Comparison of ENCODE assay signal across 27 cellular contexts in genomic region chr15:68220489-68220888, GRCh38.
"Had no signal": no experiment of that assay in that cellular context is flagged by ENCODE, and none has a peak within 500 bp of the region (broad histone marks: within the 10 kb centered on the region; RNA-seq: fewer than 3 reads in every experiment).

No MANE protein-coding gene starts in this region.

- H3K9me3 ChIP-seq: ascending aorta, body of pancreas, MG63 had no signal

- H3K4me3 ChIP-seq: ascending aorta, body of pancreas, MG63 had no signal

- H3K4me1 ChIP-seq: ascending aorta, body of pancreas had no signal

- H3K27ac Mint-ChIP-seq: activated CD8-positive, alpha-beta T cell treated with anti-CD3 and anti-CD28 coated beads for 36 hours; activated naive CD4-positive, alpha-beta T cell treated with anti-CD3 and anti-CD28 coated beads, Interleukin-2, amount 50 U/mL, for 72 hours; activated naive CD8-positive, alpha-beta T cell treated with anti-CD3 and anti-CD28 coated beads, Interleukin-2, amount 50 U/mL, for 24 hours; activated T-cell treated with anti-CD3 and anti-CD28 coated beads, Interleukin-2, amount 50 U/mL, for 24 hours; activated T-helper 1 cell treated with anti-CD3 and anti-CD28 coated beads, Interleukin-12 subunit alpha, Interleukin-12 subunit beta, Interleukin-2, Interleukin-4 antibody, amounts not matched to agents 30 ng/mL and 10 ng/mL and 1 ng/mL, durations not matched to agents 14 hours and 24 hours and 36 hours; T-helper 1 cell treated with Interleukin-12 subunit alpha and Interleukin-12 subunit beta and Interleukin-4 antibody, amounts not matched to agents 30 μg/mL and 1 μg/mL, for 36 hours had no signal

- H3K27ac ChIP-seq: ascending aorta, body of pancreas, KMS-11 had no signal

- H3K9me3 Mint-ChIP-seq: activated CD8-positive, alpha-beta T cell treated with anti-CD3 and anti-CD28 coated beads for 36 hours; activated naive CD4-positive, alpha-beta T cell treated with anti-CD3 and anti-CD28 coated beads, Interleukin-2, amount 50 U/mL, for 72 hours; activated naive CD8-positive, alpha-beta T cell treated with anti-CD3 and anti-CD28 coated beads, Interleukin-2, amount 50 U/mL, for 24 hours; activated T-cell treated with anti-CD3 and anti-CD28 coated beads, Interleukin-2, amount 50 U/mL, for 24 hours; activated T-helper 1 cell treated with anti-CD3 and anti-CD28 coated beads, Interleukin-12 subunit alpha, Interleukin-12 subunit beta, Interleukin-2, Interleukin-4 antibody, amounts not matched to agents 30 ng/mL and 10 ng/mL and 1 ng/mL, durations not matched to agents 14 hours and 24 hours and 36 hours; T-helper 1 cell treated with Interleukin-12 subunit alpha and Interleukin-12 subunit beta and Interleukin-4 antibody, amounts not matched to agents 30 μg/mL and 1 μg/mL, for 36 hours had no signal

- ATAC-seq: activated CD4-positive, CD25-positive, alpha-beta regulatory T cell treated with anti-CD3 and anti-CD28 coated beads, Interleukin-2, amount 50 U/mL, for 24 hours; activated CD8-positive, alpha-beta T cell treated with anti-CD3 and anti-CD28 coated beads for 36 hours; activated naive CD4-positive, alpha-beta T cell treated with anti-CD3 and anti-CD28 coated beads, Interleukin-2, amount 50 U/mL, for 72 hours; activated naive CD8-positive, alpha-beta T cell treated with anti-CD3 and anti-CD28 coated beads, Interleukin-2, amount 50 U/mL, for 24 hours; body of pancreas had no signal

- DNase-seq: activated CD4-positive, alpha-beta T cell treated with anti-CD3 and anti-CD28 coated beads for 4 hours; activated CD8-positive, alpha-beta T cell treated with anti-CD3 and anti-CD28 coated beads for 36 hours; activated effector memory CD4-positive, alpha-beta T cell treated with Interleukin-2 at 50 U/mL for 16 hours; activated naive CD4-positive, alpha-beta T cell; activated naive CD8-positive, alpha-beta T cell treated with anti-CD3 and anti-CD28 coated beads, Interleukin-2, amount 50 U/mL, for 24 hours; activated T-cell treated with anti-CD3 and anti-CD28 coated beads, Interleukin-2, amount 50 U/mL, for 24 hours; amniotic stem cell; body of pancreas; MG63; MV-4-11; NCI-H1105; NCI-H1436; NCI-H1694 treated with DMSO at 0.1 percent for 48 hours; NCI-H2029 treated with DMSO at 0.1 percent for 48 hours; NCI-H345; NCI-H510A treated with DMSO at 0.1 percent for 48 hours; NCI-H69; NK-92 treated with Interleukin-12 subunit alpha and Interleukin-12 subunit beta, amount 100 ng/mL, for 24 hours; OCI-M1; RPMI8226; SHP77 treated with DMSO at 0.1 percent for 48 hours had no signal

- H3K4me3 Mint-ChIP-seq: activated CD8-positive, alpha-beta T cell treated with anti-CD3 and anti-CD28 coated beads for 36 hours; activated naive CD8-positive, alpha-beta T cell treated with anti-CD3 and anti-CD28 coated beads, Interleukin-2, amount 50 U/mL, for 24 hours; activated T-cell treated with anti-CD3 and anti-CD28 coated beads, Interleukin-2, amount 50 U/mL, for 24 hours; activated T-helper 1 cell treated with anti-CD3 and anti-CD28 coated beads, Interleukin-12 subunit alpha, Interleukin-12 subunit beta, Interleukin-2, Interleukin-4 antibody, amounts not matched to agents 30 ng/mL and 10 ng/mL and 1 ng/mL, durations not matched to agents 14 hours and 24 hours and 36 hours; T-helper 1 cell treated with Interleukin-12 subunit alpha and Interleukin-12 subunit beta and Interleukin-4 antibody, amounts not matched to agents 30 μg/mL and 1 μg/mL, for 36 hours had no signal

- H3K27me3 ChIP-seq: ascending aorta, body of pancreas, MG63 had no signal

- H3K27me3 Mint-ChIP-seq: activated CD8-positive, alpha-beta T cell treated with anti-CD3 and anti-CD28 coated beads for 36 hours; activated naive CD8-positive, alpha-beta T cell treated with anti-CD3 and anti-CD28 coated beads, Interleukin-2, amount 50 U/mL, for 24 hours; activated T-cell treated with anti-CD3 and anti-CD28 coated beads, Interleukin-2, amount 50 U/mL, for 24 hours had no signal
